7 cellular contexts compared by ENCODE assay signal in the genomic region with DNA sequence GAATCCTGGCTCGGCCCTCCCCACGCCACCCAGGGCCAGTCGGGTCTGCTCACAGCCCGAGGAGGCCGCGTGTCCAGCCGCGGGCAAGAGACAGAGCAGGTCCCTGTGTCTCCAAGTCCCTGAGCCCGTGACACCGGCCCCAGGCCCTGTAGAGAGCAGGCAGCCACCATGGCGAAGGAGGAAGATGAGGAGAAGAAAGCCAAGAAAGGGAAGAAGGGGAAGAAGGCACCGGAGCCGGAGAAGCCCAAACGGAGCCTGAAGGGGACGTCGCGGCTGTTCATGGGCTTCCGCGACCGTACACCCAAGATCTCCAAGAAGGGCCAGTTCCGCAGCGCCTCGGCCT.
"Had no signal": no experiment of that assay in that cellular context is flagged by ENCODE, and none has a peak within 500 bp of the region (broad histone marks: within the 10 kb centered on the region; RNA-seq: fewer than 3 reads in every experiment).

No MANE protein-coding gene starts in this region.

- H3K36me3 Mint-ChIP-seq: IgD-negative memory B cell had no signal

- H3K27ac Mint-ChIP-seq: GM23338, H9, IgD-negative memory B cell had no signal

- H3K4me2 ChIP-seq: GM23338 had no signal

- ATAC-seq: GM23338 had no signal

- DNase-seq: H9, HCEC 1CT had no signal

- H3K4me1 Mint-ChIP-seq: GM23338 had no signal

- FAIRE-seq: H1, H54, HepG2 had no signal

- H3K4me3 Mint-ChIP-seq: GM23338, H9 had no signal

- H3K4me3 ChIP-seq: GM23338 had no signal

- H2AFZ ChIP-seq: GM23338 had no signal
